In genomic region chr5:73018892-73019291, GRCh38 we compare ENCODE assay signal across 3 cellular contexts.
"Had no signal": no experiment of that assay in that cellular context is flagged by ENCODE, and none has a peak within 500 bp of the region (broad histone marks: within the 10 kb centered on the region; RNA-seq: fewer than 3 reads in every experiment).

No MANE protein-coding gene starts in this region.

- H3K4me3 ChIP-seq: GM12878 had no signal

- DNase-seq: GDM1, GF-D8 had no signal

- ATAC-seq: GM12878 had no signal
